Comparison of ENCODE assay signal across 8 cellular contexts in the genomic region with DNA sequence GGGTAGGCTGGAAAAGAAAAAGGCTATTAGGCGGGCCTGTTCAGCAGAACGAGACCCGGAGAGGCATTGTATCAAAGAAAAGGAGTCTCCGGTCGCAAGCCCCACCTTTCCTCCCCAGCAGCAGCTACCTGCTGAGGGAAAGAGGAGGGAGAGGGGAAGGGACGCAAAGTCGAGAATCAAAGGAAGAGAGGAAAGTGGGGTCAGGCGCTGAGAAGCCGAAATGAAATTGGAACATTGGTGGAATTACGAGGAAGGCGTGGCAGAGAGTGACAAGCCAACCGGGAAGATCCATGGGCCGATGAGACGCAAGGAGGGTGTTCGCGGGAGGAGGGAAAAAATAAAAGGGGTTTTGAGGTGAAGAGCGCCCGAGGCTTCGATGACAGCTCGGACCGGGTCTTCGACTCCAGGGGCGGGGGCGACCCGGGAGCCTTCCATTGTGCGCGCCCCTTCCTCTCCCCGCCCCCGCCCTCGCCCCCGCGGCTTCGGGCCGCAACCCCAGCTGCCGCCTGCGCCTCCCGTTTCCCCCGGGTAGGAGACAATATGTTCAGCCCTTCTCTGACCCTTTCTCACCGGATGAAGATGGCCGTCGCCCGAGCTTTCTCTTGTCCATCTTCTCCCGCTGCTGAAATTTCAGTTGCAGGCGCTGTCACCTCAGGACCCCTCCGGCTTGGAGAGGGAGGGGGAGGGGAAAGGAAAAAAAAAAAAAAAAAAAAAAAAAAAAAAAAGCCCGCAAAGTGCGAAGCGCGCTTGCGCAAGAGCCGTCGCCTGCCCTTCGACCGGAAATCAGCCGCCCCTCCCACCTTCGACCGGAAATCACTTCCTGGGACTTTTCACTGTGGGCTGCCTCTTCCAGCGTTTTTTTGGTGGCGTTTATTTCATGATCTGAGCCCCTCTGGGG. TPM values are rescaled to one million over a fixed set of nuclear protein-coding genes. Genes with fewer than 3 reads are reported as not detected.
A peak's percentile ranks its signal among the peaks of the same experiment; 100 is the strongest.
DNase-seq lines count a peak whose midpoint lies in the region; ATAC-seq, FAIRE-seq and TF ChIP-seq lines count a peak whose summit lies in the region.

A gene with protein sequence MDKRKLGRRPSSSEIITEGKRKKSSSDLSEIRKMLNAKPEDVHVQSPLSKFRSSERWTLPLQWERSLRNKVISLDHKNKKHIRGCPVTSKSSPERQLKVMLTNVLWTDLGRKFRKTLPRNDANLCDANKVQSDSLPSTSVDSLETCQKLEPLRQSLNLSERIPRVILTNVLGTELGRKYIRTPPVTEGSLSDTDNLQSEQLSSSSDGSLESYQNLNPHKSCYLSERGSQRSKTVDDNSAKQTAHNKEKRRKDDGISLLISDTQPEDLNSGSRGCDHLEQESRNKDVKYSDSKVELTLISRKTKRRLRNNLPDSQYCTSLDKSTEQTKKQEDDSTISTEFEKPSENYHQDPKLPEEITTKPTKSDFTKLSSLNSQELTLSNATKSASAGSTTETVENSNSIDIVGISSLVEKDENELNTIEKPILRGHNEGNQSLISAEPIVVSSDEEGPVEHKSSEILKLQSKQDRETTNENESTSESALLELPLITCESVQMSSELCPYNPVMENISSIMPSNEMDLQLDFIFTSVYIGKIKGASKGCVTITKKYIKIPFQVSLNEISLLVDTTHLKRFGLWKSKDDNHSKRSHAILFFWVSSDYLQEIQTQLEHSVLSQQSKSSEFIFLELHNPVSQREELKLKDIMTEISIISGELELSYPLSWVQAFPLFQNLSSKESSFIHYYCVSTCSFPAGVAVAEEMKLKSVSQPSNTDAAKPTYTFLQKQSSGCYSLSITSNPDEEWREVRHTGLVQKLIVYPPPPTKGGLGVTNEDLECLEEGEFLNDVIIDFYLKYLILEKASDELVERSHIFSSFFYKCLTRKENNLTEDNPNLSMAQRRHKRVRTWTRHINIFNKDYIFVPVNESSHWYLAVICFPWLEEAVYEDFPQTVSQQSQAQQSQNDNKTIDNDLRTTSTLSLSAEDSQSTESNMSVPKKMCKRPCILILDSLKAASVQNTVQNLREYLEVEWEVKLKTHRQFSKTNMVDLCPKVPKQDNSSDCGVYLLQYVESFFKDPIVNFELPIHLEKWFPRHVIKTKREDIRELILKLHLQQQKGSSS (minus strand): TSS at position 692 of the 898 bp plus-strand sequence. CDS start 82 bp downstream, at position 610.

- peaks cover 2% of the 10 kb centered on the region for H3K79me2 ChIP-seq in keratinocyte (ENCODE audit: control insufficient read depth, insufficient read depth, low read length)

- H3K36me3 ChIP-seq in keratinocyte (ENCODE audit: control insufficient read depth in 2 of 2, extremely low read depth in 1 of 2, insufficient read depth in 2 of 2, low read length in 2 of 2), result no peaks in the 10 kb centered on the region

- ATAC-seq in GM18517 (IDR thresholded peaks at IDR 0.05; ENCODE audit: unreplicated experiment), result peak; percentile 57
- ATAC-seq in HG03095 (IDR thresholded peaks at IDR 0.05; ENCODE audit: unreplicated experiment), result peak; percentile 49

- peaks cover 21% of the 10 kb centered on the region for H3K4me1 ChIP-seq in keratinocyte (ENCODE audit: control insufficient read depth, extremely low read depth, insufficient read depth, low read length)

- FAIRE-seq in keratinocyte (lab: Jason Lieb, UNC), result peak; percentile 98

- H3K9ac ChIP-seq in keratinocyte (ENCODE audit: control insufficient read depth, extremely low read depth, insufficient read depth, low read length), result peak within 1 kb of the TSS; percentile 70

- no peak for TF ChIP-seq CTCF in 22Rv1 (IDR thresholded peaks at IDR 0.05)
- no peak for TF ChIP-seq CTCF in keratinocyte (optimal IDR thresholded peaks at IDR 0.05 in 1 of 3, IDR thresholded peaks at IDR 0.05 in 1 of 3, conservative IDR thresholded peaks at IDR 0.05 in 1 of 3; ENCODE audit: extremely low read depth in 1 of 3, insufficient read depth in 2 of 3, low read length in 3 of 3)

- H3K9me3 ChIP-seq in keratinocyte (ENCODE audit: control insufficient read depth, low read depth, low read length), result no peaks in the 10 kb centered on the region

- H3K27ac ChIP-seq in 22Rv1, result peak within 1 kb of the TSS; percentile 67
- H3K27ac ChIP-seq in keratinocyte (ENCODE audit: control insufficient read depth, insufficient read depth, low read length), result peak within 1 kb of the TSS; percentile 92

- H3K4me3 ChIP-seq in keratinocyte (ENCODE audit: control insufficient read depth in 2 of 3, extremely low read depth in 1 of 3, insufficient read depth in 2 of 3, low read depth in 1 of 3, low read length in 3 of 3), result peak within 1 kb of the TSS; percentile 50 to 68 (median 63)

- dilution Hi-C loops in keratinocyte (cut with MboI; ENCODE audit: extremely low pct_ligation_motif_present, low sequenced_read_pairs), result no loop called here

- DNase-seq in NCI-H2227 treated with DMSO at 0.1 percent for 48 hours (lab: John Stamatoyannopoulos, UW) (peak; percentile 77), cerebellar cortex (ENCODE audit: low spot score) (peak; percentile 83), keratinocyte (ENCODE audit: low read depth, low spot score) (no peak)
- peak; percentile 63 for DNase-seq in activated CD4-positive, CD25-positive, alpha-beta regulatory T cell treated with anti-CD3 and anti-CD28 coated beads, Interleukin-2, amount 50 U/mL, for 16 hours (ENCODE audit: low read depth, low spot score)
- peak; percentile 56 to 57 for DNase-seq in stimulated activated CD4-positive, alpha-beta T cell treated with anti-CD3 and anti-CD28 coated beads, Interleukin-15, amount 100 ng/mL, for 1 hour (ENCODE audit: low read depth in 1 of 2, low spot score in 1 of 2)

- peak within 1 kb of the TSS; percentile 92 for H2AFZ ChIP-seq in keratinocyte (ENCODE audit: control insufficient read depth, low read length)

- H4K20me1 ChIP-seq in keratinocyte (ENCODE audit: control insufficient read depth, extremely low read depth, insufficient read depth, low read length), result no peaks in the 10 kb centered on the region

- H3K9me1 ChIP-seq in keratinocyte (ENCODE audit: control insufficient read depth, extremely low read depth, insufficient read depth, low read length), result no peaks in the 10 kb centered on the region

- no peaks in the 10 kb centered on the region for H3K27me3 ChIP-seq in keratinocyte (ENCODE audit: control insufficient read depth, extremely low read depth, insufficient read depth, low read length)

- H3K4me2 ChIP-seq in keratinocyte (ENCODE audit: control insufficient read depth, extremely low read depth, insufficient read depth, low read depth, low read length), result peak within 1 kb of the TSS; percentile 97

RNA-seq across cellular contexts. Expression of the gene that starts here (rescaled TPM):
- polyA plus RNA-seq in keratinocyte, result 2.7 to 7.4 TPM (median 5.2 TPM) in 3 replicates
- polyA plus RNA-seq in keratinocyte (2011; ENCODE audit: low read depth), result 7.2 TPM
- 1.7 and 3.9 TPM in 2 replicates for polyA plus RNA-seq in keratinocyte (2011; cell fraction: cytosol; rRNA removed)
- polyA plus RNA-seq in keratinocyte (2011; cell fraction: nucleus; rRNA removed), result 10.8 and 12.4 TPM in 2 replicates
- polyA plus RNA-seq in keratinocyte (2012; ENCODE audit: low replicate concordance), result 2.6 TPM in 2 replicates
- 0.95 to 15.5 TPM (median 5.7 TPM) in 3 replicates for polyA minus RNA-seq in keratinocyte
- 1.9 TPM for polyA minus RNA-seq in keratinocyte (2011; cell fraction: cytosol; rRNA and poly(A)+ RNA removed)
- 10.3 and 21.9 TPM in 2 replicates for polyA minus RNA-seq in keratinocyte (2011; cell fraction: nucleus; rRNA and poly(A)+ RNA removed)
